In the genomic region with DNA sequence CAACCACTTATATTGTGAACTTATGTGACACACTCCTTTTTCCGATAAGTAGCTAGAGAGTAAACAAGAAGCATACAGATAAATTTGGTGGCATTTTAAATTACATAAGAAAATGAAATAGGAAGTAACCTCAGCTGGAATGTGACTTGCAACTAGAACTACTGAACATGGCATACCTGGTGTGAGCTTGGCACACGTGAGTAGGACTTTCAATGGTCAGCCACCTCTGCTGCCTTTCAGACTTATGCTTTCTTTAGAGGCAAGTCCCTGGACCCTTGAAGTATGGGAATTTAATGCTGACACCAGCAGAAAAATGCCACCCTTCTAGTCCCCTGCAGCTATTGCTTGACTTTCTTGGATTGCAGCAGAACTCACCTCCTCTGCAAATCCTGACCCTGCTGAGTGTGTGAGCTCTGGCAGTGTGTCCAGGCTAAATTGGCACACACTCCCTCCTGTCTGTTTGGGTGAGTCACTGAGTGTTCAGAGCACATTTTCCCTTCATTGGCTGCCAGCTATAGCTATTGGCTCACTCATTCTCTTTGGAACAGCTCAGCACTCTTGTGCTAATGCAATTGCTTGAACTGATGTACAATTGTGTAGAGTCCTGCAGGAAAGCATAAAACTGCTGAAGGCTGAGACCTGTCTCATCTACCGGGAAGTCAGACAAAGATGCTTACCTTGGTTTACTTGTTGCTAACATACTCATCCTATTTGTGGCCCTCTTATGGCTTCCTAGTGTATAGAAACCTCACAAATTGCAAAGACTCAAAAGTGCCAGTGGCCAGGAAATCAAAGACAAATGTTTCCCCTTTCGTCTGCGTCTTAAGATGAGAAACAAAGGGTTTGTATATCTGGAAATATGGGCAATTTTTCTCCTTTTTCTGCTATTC, we compare ENCODE assay signal across 9 cellular contexts.
A peak's percentile ranks its signal among the peaks of the same experiment; 100 is the strongest.
DNase-seq lines count a peak whose midpoint lies in the region; ATAC-seq and TF ChIP-seq lines count a peak whose summit lies in the region.
"Had no signal": no experiment of that assay in that cellular context is flagged by ENCODE, and none has a peak within 500 bp of the region (broad histone marks: within the 10 kb centered on the region; RNA-seq: fewer than 3 reads in every experiment).

No MANE protein-coding gene starts in this region.

- ATAC-seq in mucosa of descending colon, result peak; percentile 90
- no peak for ATAC-seq in GM18909 (IDR thresholded peaks at IDR 0.05; ENCODE audit: poor library complexity, unreplicated experiment)

- H3K36me3 ChIP-seq in esophagus (ENCODE audit: control insufficient read depth in 2 of 2, insufficient read depth in 2 of 2, low read length in 1 of 2) (no peaks in the 10 kb centered on the region), mucosa of descending colon (ENCODE audit: low read depth) (no peaks in the 10 kb centered on the region), trophoblast cell (ENCODE audit: control insufficient read depth in 1 of 2, insufficient read depth in 2 of 2, low read length in 2 of 2) (no peaks in the 10 kb centered on the region)

- H2AFZ ChIP-seq in trophoblast cell (ENCODE audit: insufficient read depth, low read length, poor library complexity), result no peak overlapping the region

- H3K14ac ChIP-seq in trophoblast cell (ENCODE audit: low read length), result no peak overlapping the region

- intact Hi-C loops in mucosa of descending colon (cut with DNase I, micrococcal nuclease), result no loop called here

- no peak overlapping the region for H4K8ac ChIP-seq in trophoblast cell (ENCODE audit: low read depth, low read length)

- H4K91ac ChIP-seq in trophoblast cell (ENCODE audit: low read depth, low read length), result no peak overlapping the region

- H3K4me3 ChIP-seq in esophagus (ENCODE audit: low read depth in 1 of 2, low read length in 2 of 2), result no peak overlapping the region
- H3K4me3 ChIP-seq in mucosa of descending colon, result no peak overlapping the region
- no peak overlapping the region for H3K4me3 ChIP-seq in trophoblast cell (ENCODE audit: low read depth, low read length)

- H3K9me3 ChIP-seq in esophagus (ENCODE audit: control insufficient read depth in 2 of 2, insufficient read depth in 1 of 2, low read depth in 1 of 2, low read length in 1 of 2), result no peaks in the 10 kb centered on the region
- H3K9me3 ChIP-seq in mucosa of descending colon, result no peaks in the 10 kb centered on the region
- H3K9me3 ChIP-seq in trophoblast cell (ENCODE audit: insufficient read depth, low read depth, low read length), result no peaks in the 10 kb centered on the region

- H3K27ac ChIP-seq in esophagus (ENCODE audit: low read depth in 2 of 2, low read length in 1 of 2) (peak overlapping the region; percentile 44 to 71), trophoblast cell (ENCODE audit: low read depth, low read length) (no peak overlapping the region)

- no peak overlapping the region for H2BK5ac ChIP-seq in trophoblast cell (ENCODE audit: low read depth, low read length, poor library complexity)

- H2BK120ac ChIP-seq in trophoblast cell (ENCODE audit: insufficient read depth, low read length, poor library complexity), result no peak overlapping the region

- H3K18ac ChIP-seq in trophoblast cell (ENCODE audit: low read length), result no peak overlapping the region

- H3K9ac ChIP-seq in trophoblast cell (ENCODE audit: low read length), result no peak overlapping the region

- H3K23ac ChIP-seq in trophoblast cell (ENCODE audit: low read length), result no peak overlapping the region

- TF ChIP-seq CTCF in mucosa of descending colon (IDR thresholded peaks at IDR 0.05), result no peak

- 37 to 58% methylated on average over 5 of the region's 5 CpGs for WGBS in esophagus, 2 donors
- no CpG with 5 or more reads among the region's 5 CpGs for WGBS in trophoblast cell (ENCODE audit: extremely low coverage, insufficient coverage, insufficient read length)

- no peak overlapping the region for H4K12ac ChIP-seq in trophoblast cell (ENCODE audit: low read depth, low read length)

- H3K27me3 ChIP-seq in esophagus (ENCODE audit: control insufficient read depth in 1 of 2, insufficient read depth in 2 of 2, low read length in 2 of 2), result no peaks in the 10 kb centered on the region
- no peaks in the 10 kb centered on the region for H3K27me3 ChIP-seq in trophoblast cell (ENCODE audit: insufficient read depth, low read length)

- H3K79me2 ChIP-seq in trophoblast cell (ENCODE audit: control insufficient read depth, insufficient read depth, low read length, poor library complexity), result no peaks in the 10 kb centered on the region

- H2BK12ac ChIP-seq in trophoblast cell (ENCODE audit: low read length), result no peak overlapping the region

- H3K4me1 ChIP-seq in esophagus (ENCODE audit: control insufficient read depth in 2 of 2, insufficient read depth in 2 of 2, low read length in 1 of 2), result peaks cover 0 to 4% of the 10 kb centered on the region in 2 donors
- H3K4me1 ChIP-seq in mucosa of descending colon (ENCODE audit: low read depth), result no peaks in the 10 kb centered on the region
- peaks cover 0 to 10% of the 10 kb centered on the region in 2 experiments for H3K4me1 ChIP-seq in trophoblast cell (ENCODE audit: control insufficient read depth in 1 of 2, insufficient read depth in 2 of 2, low read length in 2 of 2)

- H2AK5ac ChIP-seq in trophoblast cell (ENCODE audit: low read length), result no peak overlapping the region

- peak; percentile 88 for DNase-seq in AG20443 (ENCODE audit: low spot score)
- DNase-seq in NCI-H69 (lab: John Stamatoyannopoulos, UW), result peak; percentile 80
- peak in 1 of 3 donors; percentile 29 for DNase-seq in mucosa of descending colon
- DNase-seq in trophoblast cell, result no peak
- no peak for DNase-seq in activated naive CD4-positive, alpha-beta T cell (lab: John Stamatoyannopoulos, UW)
- no peak for DNase-seq in NCI-H1436 (lab: John Stamatoyannopoulos, UW)
- DNase-seq: GDM1 had no signal

- no peaks in the 10 kb centered on the region for H3K79me1 ChIP-seq in trophoblast cell (ENCODE audit: low read length)

- H3K4ac ChIP-seq in trophoblast cell (ENCODE audit: low read depth, low read length), result no peak overlapping the region

- no peak overlapping the region for H3K4me2 ChIP-seq in trophoblast cell (ENCODE audit: low read length)

Comparison
In these comparisons a context has a peak if more than half of its experiments do, and no peak if none do; other contexts are left out.
1. DNase-seq: peak in AG20443 (single experiment) and NCI-H69 (single experiment); none in trophoblast cell (0 of 2), activated naive CD4-positive, alpha-beta T cell (0 of 4) and NCI-H1436 (single experiment).